8 cellular contexts compared by ENCODE assay signal in the genomic region with DNA sequence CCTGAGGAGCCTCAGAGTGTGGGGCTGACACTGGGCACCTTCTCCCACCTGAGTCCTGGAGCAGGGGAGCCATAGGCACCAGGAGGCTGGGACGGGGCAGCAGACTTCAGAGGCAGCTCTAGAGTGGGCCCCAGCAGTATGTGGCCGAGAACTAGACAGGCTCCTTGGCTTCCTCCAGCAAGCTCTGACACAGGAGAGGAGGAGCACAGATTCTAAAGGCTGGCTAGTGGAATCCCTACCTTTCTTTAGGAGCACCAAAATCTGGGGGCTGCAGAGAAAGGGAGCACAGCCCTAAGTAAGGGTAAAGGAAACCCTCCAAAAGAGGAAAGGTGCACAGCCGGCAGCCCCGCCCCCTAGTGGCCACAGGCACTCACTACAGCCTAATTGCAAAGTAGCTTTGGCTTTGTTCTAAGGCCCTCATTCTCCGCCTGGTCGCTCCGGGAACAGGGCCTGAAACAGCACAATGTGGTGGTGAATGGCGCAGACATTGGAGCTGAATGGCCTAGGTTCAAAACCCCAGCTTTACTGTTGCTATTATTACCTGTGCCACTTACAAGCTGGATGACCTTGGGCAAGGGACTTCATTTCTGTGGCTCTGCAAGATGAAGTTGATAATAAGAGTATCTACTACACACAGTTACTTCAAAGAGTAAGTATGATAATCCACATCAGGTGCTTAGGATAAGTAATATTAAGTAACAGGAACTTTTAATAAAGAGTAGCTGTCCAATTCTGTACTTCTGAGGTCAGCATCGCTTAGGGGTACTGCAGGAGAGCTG. TPM values are rescaled to one million over a fixed set of nuclear protein-coding genes. Genes with fewer than 3 reads are reported as not detected.
DNase-seq lines count a peak whose midpoint lies in the region; ATAC-seq, FAIRE-seq and TF ChIP-seq lines count a peak whose summit lies in the region.

No MANE protein-coding gene starts in this region.

- H3K4me3 ChIP-seq in NB4 (ENCODE audit: low read depth, low read length) (no peak overlapping the region), gastrocnemius medialis (no peak overlapping the region)

- H3K36me3 ChIP-seq in gastrocnemius medialis: no peaks in the 10 kb centered on the region

- FAIRE-seq in G401.6 (lab: Jason Lieb, UNC): peak; percentile 75

- TF ChIP-seq CTCF in NB4 (IDR thresholded peaks at IDR 0.05; ENCODE audit: low read depth, low read length): peak; percentile 95
- peak; percentile 76 to 97 (median 91) for TF ChIP-seq CTCF in gastrocnemius medialis (IDR thresholded peaks at IDR 0.05 in 4 of 5, conservative IDR thresholded peaks at IDR 0.05 in 1 of 5)

- intact Hi-C loops in gastrocnemius medialis (cut with DNase I; ENCODE audit: low total_unique reads): loop anchor here (1.0 to 10.0 kb wide), 3 partner anchors 26 to 599 kb away; partner anchors contain the start of genes PPCS and ZMYND12

- DNase-seq in NB4 (ENCODE audit: low read depth) (peak; percentile 60), T-helper 9 cell (peak; percentile 63), anterior cingulate cortex (lab: John Stamatoyannopoulos, UW) (peak in 50 of 58 donors; percentile 7 to 80 (median 40)), hepatic stellate cell (ENCODE audit: low spot score) (peak; percentile 63), gastrocnemius medialis (peak in 1 of 2 donors; percentile 47)

- in situ Hi-C loops in gastrocnemius medialis (cut with MboI; ENCODE audit: low sequenced_read_pairs in 4 of 4): loop anchor here in 2 of 4 donors (10.0 kb wide), 2 partner anchors 151 to 599 kb away; no protein-coding TSS in a partner anchor

- TF ChIP-seq POLR2A in NB4 (IDR thresholded peaks at IDR 0.05; ENCODE audit: extremely low read depth, insufficient read length): no peak
- no peak for TF ChIP-seq POLR2A in gastrocnemius medialis (IDR thresholded peaks at IDR 0.05)

- H3K27me3 ChIP-seq in gastrocnemius medialis: no peaks in the 10 kb centered on the region

- ATAC-seq in gastrocnemius medialis: peak; percentile 51 to 79
- no peak for ATAC-seq in HG03469 (IDR thresholded peaks at IDR 0.05; ENCODE audit: unreplicated experiment)
- ATAC-seq in GM19463 (IDR thresholded peaks at IDR 0.05; ENCODE audit: unreplicated experiment): no peak

- H3K4me1 ChIP-seq in gastrocnemius medialis: peaks cover 13 to 18% of the 10 kb centered on the region in 2 donors

- H3K9me3 ChIP-seq in gastrocnemius medialis: no peaks in the 10 kb centered on the region

- peak overlapping the region; percentile 2 to 60 (median 39) for H3K27ac ChIP-seq in gastrocnemius medialis

RNA-seq across cellular contexts. Expression of gene GUCA2A, which starts 8.8 kb away (rescaled TPM):
- 1 to 10 TPM in 1 of 4 donors, not detected in 3; 6.0 TPM for total RNA-seq in gastrocnemius medialis

RNA-seq across cellular contexts. Expression of gene GUCA2B, which starts 20.1 kb away (rescaled TPM):
- 1 to 10 TPM in 1 of 4 donors, not detected in 3; 1.0 TPM for total RNA-seq in gastrocnemius medialis

Comparison
In these comparisons a context has a peak if more than half of its experiments do, and no peak if none do; other contexts are left out.
1. ATAC-seq: peak in gastrocnemius medialis (2 of 2); none in HG03469 (single experiment) and GM19463 (single experiment).